8 cellular contexts compared by ENCODE assay signal in genomic region chr1:89605692-89606091, GRCh38. TPM values are rescaled to one million over a fixed set of nuclear protein-coding genes. Genes with fewer than 3 reads are reported as not detected.
DNase-seq lines count a peak whose midpoint lies in the region; ATAC-seq and TF ChIP-seq lines count a peak whose summit lies in the region.

No MANE protein-coding gene starts in this region.

- ATAC-seq in HG02763 (IDR thresholded peaks at IDR 0.05; ENCODE audit: unreplicated experiment): no peak

- H3K4me3 ChIP-seq in lower leg skin (ENCODE audit: low read depth, poor library complexity, severe bottlenecking): no peak overlapping the region

- TF ChIP-seq CTCF in lower leg skin (IDR thresholded peaks at IDR 0.05): no peak

- peak; percentile 29 for DNase-seq in NCI-H2196 (lab: John Stamatoyannopoulos, UW; ENCODE audit: unreplicated experiment)
- no peak for DNase-seq in NCI-H2196 treated with DMSO at 0.1 percent for 48 hours (lab: John Stamatoyannopoulos, UW; ENCODE audit: unreplicated experiment)
- peak; percentile 57 for DNase-seq in OCI-M1 (lab: John Stamatoyannopoulos, UW)
- DNase-seq in brain pericyte (ENCODE audit: low read depth, low spot score): peak; percentile 41
- peak; percentile 67 for DNase-seq in pulmonary artery endothelial cell (ENCODE audit: low read depth, low spot score)
- DNase-seq in putamen (ENCODE audit: low spot score): no peak
- no peak for DNase-seq in lower leg skin (ENCODE audit: low spot score in 2 of 2)

- no peak for TF ChIP-seq POLR2A in lower leg skin (IDR thresholded peaks at IDR 0.05)

- WGBS in lower leg skin, 2 donors: 77 to 81% methylated on average over 2 of the region's 2 CpGs

- intact Hi-C loops in lower leg skin (cut with DNase I; ENCODE audit: low total_unique reads): loop anchor here (10.0 kb wide), 1 partner anchor 159 kb away; no protein-coding TSS in a partner anchor

RNA-seq across cellular contexts. Expression of gene LRRC8C, which starts 27.2 kb away (rescaled TPM):
- 24.3 and 24.4 TPM in 2 replicates for total RNA-seq in pulmonary artery endothelial cell
- total RNA-seq in lower leg skin: 1 to 10 TPM; 4.3 to 6.2 (median 5.7) TPM

Comparison
In these comparisons a context has a peak if more than half of its experiments do, and no peak if none do; other contexts are left out.
1. DNase-seq: peak in NCI-H2196 (single experiment), OCI-M1 (single experiment), brain pericyte (single experiment) and pulmonary artery endothelial cell (single experiment); none in NCI-H2196 treated with DMSO at 0.1 percent for 48 hours (single experiment), putamen (single experiment) and lower leg skin (0 of 2).